In the genomic region with DNA sequence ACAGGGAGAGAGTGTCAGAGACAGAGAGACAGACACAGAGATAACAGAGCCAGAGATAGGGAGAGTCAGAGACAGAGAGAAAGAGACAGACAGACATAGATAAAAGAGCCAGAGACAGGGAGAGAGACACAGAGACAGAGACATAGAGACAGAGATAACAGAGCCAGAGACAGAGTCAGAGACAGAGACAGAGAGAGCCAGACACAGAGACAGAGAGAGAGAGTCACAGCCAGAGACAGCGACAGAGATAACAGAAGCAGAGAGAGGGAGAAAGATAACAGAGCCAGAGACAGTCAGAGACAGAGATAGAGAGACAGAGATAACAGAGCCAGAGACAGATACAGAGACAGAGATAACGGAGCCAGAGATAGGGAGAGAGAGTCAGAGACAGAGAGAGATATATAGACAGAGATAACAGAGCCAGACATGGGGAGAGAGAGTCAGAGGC, we compare ENCODE assay signal across 1 cellular context.
TF ChIP-seq lines count a peak whose summit lies in the region.

No MANE protein-coding gene starts in this region.

TF ChIP-seq in GM12878, 131 proteins besides CTCF, POLR2A, EP300 and RAD21:
- no peak for TF ChIP-seq CBX5 (IDR thresholded peaks at IDR 0.05; ENCODE audit: low read depth)
- TF ChIP-seq RFX5 (IDR thresholded peaks at IDR 0.05; ENCODE audit: low read depth, low read length) = no peak
- TF ChIP-seq LARP7 (IDR thresholded peaks at IDR 0.05) = no peak
- TF ChIP-seq, protein P1, sequence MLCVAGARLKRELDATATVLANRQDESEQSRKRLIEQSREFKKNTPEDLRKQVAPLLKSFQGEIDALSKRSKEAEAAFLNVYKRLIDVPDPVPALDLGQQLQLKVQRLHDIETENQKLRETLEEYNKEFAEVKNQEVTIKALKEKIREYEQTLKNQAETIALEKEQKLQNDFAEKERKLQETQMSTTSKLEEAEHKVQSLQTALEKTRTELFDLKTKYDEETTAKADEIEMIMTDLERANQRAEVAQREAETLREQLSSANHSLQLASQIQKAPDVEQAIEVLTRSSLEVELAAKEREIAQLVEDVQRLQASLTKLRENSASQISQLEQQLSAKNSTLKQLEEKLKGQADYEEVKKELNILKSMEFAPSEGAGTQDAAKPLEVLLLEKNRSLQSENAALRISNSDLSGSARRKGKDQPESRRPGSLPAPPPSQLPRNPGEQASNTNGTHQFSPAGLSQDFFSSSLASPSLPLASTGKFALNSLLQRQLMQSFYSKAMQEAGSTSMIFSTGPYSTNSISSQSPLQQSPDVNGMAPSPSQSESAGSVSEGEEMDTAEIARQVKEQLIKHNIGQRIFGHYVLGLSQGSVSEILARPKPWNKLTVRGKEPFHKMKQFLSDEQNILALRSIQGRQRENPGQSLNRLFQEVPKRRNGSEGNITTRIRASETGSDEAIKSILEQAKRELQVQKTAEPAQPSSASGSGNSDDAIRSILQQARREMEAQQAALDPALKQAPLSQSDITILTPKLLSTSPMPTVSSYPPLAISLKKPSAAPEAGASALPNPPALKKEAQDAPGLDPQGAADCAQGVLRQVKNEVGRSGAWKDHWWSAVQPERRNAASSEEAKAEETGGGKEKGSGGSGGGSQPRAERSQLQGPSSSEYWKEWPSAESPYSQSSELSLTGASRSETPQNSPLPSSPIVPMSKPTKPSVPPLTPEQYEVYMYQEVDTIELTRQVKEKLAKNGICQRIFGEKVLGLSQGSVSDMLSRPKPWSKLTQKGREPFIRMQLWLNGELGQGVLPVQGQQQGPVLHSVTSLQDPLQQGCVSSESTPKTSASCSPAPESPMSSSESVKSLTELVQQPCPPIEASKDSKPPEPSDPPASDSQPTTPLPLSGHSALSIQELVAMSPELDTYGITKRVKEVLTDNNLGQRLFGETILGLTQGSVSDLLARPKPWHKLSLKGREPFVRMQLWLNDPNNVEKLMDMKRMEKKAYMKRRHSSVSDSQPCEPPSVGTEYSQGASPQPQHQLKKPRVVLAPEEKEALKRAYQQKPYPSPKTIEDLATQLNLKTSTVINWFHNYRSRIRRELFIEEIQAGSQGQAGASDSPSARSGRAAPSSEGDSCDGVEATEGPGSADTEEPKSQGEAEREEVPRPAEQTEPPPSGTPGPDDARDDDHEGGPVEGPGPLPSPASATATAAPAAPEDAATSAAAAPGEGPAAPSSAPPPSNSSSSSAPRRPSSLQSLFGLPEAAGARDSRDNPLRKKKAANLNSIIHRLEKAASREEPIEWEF (IDR thresholded peaks at IDR 0.05; ENCODE audit: insufficient replicate concordance, low read depth, low read length) = no peak
- TF ChIP-seq CHD1 (IDR thresholded peaks at IDR 0.05; ENCODE audit: low read depth, low read length) = no peak
- no peak for TF ChIP-seq SIX5 (IDR thresholded peaks at IDR 0.05; ENCODE audit: low read depth, low read length, severe bottlenecking)
- TF ChIP-seq, protein P2, sequence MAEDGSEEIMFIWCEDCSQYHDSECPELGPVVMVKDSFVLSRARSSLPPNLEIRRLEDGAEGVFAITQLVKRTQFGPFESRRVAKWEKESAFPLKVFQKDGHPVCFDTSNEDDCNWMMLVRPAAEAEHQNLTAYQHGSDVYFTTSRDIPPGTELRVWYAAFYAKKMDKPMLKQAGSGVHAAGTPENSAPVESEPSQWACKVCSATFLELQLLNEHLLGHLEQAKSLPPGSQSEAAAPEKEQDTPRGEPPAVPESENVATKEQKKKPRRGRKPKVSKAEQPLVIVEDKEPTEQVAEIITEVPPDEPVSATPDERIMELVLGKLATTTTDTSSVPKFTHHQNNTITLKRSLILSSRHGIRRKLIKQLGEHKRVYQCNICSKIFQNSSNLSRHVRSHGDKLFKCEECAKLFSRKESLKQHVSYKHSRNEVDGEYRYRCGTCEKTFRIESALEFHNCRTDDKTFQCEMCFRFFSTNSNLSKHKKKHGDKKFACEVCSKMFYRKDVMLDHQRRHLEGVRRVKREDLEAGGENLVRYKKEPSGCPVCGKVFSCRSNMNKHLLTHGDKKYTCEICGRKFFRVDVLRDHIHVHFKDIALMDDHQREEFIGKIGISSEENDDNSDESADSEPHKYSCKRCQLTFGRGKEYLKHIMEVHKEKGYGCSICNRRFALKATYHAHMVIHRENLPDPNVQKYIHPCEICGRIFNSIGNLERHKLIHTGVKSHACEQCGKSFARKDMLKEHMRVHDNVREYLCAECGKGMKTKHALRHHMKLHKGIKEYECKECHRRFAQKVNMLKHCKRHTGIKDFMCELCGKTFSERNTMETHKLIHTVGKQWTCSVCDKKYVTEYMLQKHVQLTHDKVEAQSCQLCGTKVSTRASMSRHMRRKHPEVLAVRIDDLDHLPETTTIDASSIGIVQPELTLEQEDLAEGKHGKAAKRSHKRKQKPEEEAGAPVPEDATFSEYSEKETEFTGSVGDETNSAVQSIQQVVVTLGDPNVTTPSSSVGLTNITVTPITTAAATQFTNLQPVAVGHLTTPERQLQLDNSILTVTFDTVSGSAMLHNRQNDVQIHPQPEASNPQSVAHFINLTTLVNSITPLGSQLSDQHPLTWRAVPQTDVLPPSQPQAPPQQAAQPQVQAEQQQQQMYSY (CRISPR knock-in tag; IDR thresholded peaks at IDR 0.05) = no peak
